In the genomic region with DNA sequence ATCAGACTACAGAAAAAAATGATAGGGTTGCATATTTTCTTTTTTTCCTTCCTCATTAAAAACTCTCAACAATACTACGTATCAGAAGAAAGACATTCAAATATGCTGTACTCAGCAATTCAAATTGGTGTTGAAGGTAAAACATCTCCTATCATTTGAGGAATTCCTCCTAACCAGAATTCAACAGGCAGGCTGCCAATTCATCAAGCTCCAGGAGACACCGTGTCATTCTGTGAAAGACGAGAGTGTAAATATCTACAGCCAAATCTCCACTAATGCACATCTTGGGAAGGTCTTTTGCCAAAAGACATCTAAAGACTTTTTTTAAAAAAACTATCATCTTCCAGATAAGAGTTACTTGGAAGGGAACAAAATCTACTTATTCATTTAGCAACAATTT, we compare ENCODE assay signal across 13 cellular contexts.
"Had no signal": no experiment of that assay in that cellular context is flagged by ENCODE, and none has a peak within 500 bp of the region (broad histone marks: within the 10 kb centered on the region; RNA-seq: fewer than 3 reads in every experiment).

No MANE protein-coding gene starts in this region.

- DNase-seq: activated CD4-positive, alpha-beta memory T cell treated with anti-CD3 and anti-CD28 coated beads for 36 hours; activated gamma-delta T cell treated with Interleukin-2 at 50 U/mL for 16 hours; activated naive CD8-positive, alpha-beta T cell treated with anti-CD3 and anti-CD28 coated beads for 36 hours; activated T-cell treated with anti-CD3 and anti-CD28 coated beads, Interleukin-2, amount 50 U/mL, for 48 hours; immature natural killer cell; mucosa of descending colon; naive thymus-derived CD8-positive, alpha-beta T cell; nucleus accumbens; stimulated activated CD4-positive, alpha-beta T cell treated with anti-CD3 and anti-CD28 coated beads, Interleukin-2, amount 100 ng/mL, for 24 hours; stimulated activated naive B cell treated with anti-CD40 and anti-IgM and Interleukin-4, amounts not matched to agents 10 μg/mL and 1 μg/mL and 100 μg/mL, for 72 hours had no signal

- ATAC-seq: mucosa of descending colon; naive thymus-derived CD8-positive, alpha-beta T cell; sciatic nerve; stimulated activated naive B cell treated with anti-CD40 and anti-IgM and Interleukin-4, amounts not matched to agents 10 μg/mL and 1 μg/mL and 100 μg/mL, for 72 hours had no signal

- H3K9me3 ChIP-seq: esophagus muscularis mucosa, mucosa of descending colon, tibial nerve had no signal

- H3K27ac ChIP-seq: tibial nerve had no signal

- H3K4me3 ChIP-seq: esophagus muscularis mucosa, mucosa of descending colon, tibial nerve had no signal
